Comparison of ENCODE assay signal across 1 cellular context in genomic region chr2:28689764-28690163, GRCh38.
TF ChIP-seq lines count a peak whose summit lies in the region.

No MANE protein-coding gene starts in this region.

TF ChIP-seq in IMR-90, 13 proteins besides CTCF, POLR2A, EP300 and RAD21 (continued from another document):
- TF ChIP-seq USF2 (IDR thresholded peaks at IDR 0.05; ENCODE audit: low read depth, low read length) (no peak), MAFK (IDR thresholded peaks at IDR 0.05; ENCODE audit: low read depth, low read length) (no peak), MAZ (IDR thresholded peaks at IDR 0.05; ENCODE audit: borderline replicate concordance, low read depth, low read length) (no peak), SMC3 (IDR thresholded peaks at IDR 0.05; ENCODE audit: low read depth, low read length) (no peak), FOS (IDR thresholded peaks at IDR 0.05; ENCODE audit: low read depth, low read length) (no peak)
